In the genomic region with DNA sequence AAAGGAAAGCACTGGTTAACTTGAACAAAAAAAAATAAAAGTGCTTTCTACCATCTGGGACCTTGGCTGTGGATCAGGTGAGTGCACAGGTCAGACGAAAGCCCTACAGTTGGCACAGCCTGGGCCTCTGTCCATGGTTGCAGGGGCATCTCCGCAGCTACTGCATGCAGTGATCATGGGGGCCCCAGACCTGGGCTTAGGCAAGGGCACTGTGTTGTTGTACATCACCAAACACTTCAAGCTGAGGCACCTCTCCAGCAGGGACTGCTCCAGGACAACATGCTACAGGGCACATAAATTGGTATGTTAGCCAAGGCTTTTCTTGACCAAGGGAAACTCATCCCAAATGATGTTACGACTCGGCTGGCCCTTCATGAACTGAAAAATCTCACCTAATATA, we compare ENCODE assay signal across 25 cellular contexts.
"Had no signal": no experiment of that assay in that cellular context is flagged by ENCODE, and none has a peak within 500 bp of the region (broad histone marks: within the 10 kb centered on the region; RNA-seq: fewer than 3 reads in every experiment).

No MANE protein-coding gene starts in this region.

- ATAC-seq: left colon, natural killer cell, psoas muscle, sciatic nerve had no signal

- H3K27ac Mint-ChIP-seq: memory B cell, natural killer cell had no signal

- H3K4me1 Mint-ChIP-seq: memory B cell, natural killer cell had no signal

- H3K9me3 ChIP-seq: ovary, psoas muscle, thyroid gland, vagina had no signal

- H2AFZ ChIP-seq: hepatocyte had no signal

- H3K4me3 Mint-ChIP-seq: memory B cell, natural killer cell had no signal

- H3K4me2 ChIP-seq: hepatocyte, smooth muscle cell had no signal

- H3K27me3 ChIP-seq: dorsolateral prefrontal cortex, hepatocyte, ovary, stomach, thyroid gland, vagina had no signal

- H3K27ac ChIP-seq: dorsolateral prefrontal cortex, hepatocyte, ovary, psoas muscle, stomach, thyroid gland, vagina had no signal

- H3K9me3 Mint-ChIP-seq: natural killer cell had no signal

- H3K27me3 Mint-ChIP-seq: memory B cell had no signal

- H3K4me1 ChIP-seq: psoas muscle, stomach, thyroid gland, vagina had no signal

- FAIRE-seq: colon, frontal cortex, islet of Langerhans had no signal

- H3K4me3 ChIP-seq: dorsolateral prefrontal cortex, hepatocyte, lung, ovary, psoas muscle, smooth muscle cell, stomach, thyroid gland, vagina had no signal

- DNase-seq: dorsolateral prefrontal cortex; effector CD4-positive, alpha-beta T cell; left colon; natural killer cell; occipital lobe; ovary; posterior cingulate gyrus; psoas muscle; stimulated activated CD4-positive, alpha-beta T cell treated with anti-CD3 and anti-CD28 coated beads, Interleukin-12 subunit alpha, Interleukin-12 subunit beta, amount 100 ng/mL, for 4 hours; stimulated activated CD4-positive, alpha-beta T cell treated with anti-CD3 and anti-CD28 coated beads, Interleukin-1b, Interleukin-23, amount 100 ng/mL, for 48 hours; stimulated activated CD4-positive, alpha-beta T cell treated with anti-CD3 and anti-CD28 coated beads, Interleukin-4, amount 100 ng/mL, for 1 hour; stimulated activated CD8-positive, alpha-beta memory T cell treated with anti-CD3 and anti-CD28 coated beads, Interleukin-4, amount 100 ng/mL, for 48 hours; stimulated activated naive CD4-positive, alpha-beta T cell; stomach; thyroid gland; trophoblast cell had no signal
